In genomic region chr1:226736908-226737818, GRCh38 we compare ENCODE assay signal across 8 cellular contexts. TPM values are rescaled to one million over a fixed set of nuclear protein-coding genes. Genes with fewer than 3 reads are reported as not detected.
A peak's percentile ranks its signal among the peaks of the same experiment; 100 is the strongest.
DNase-seq lines count a peak whose midpoint lies in the region; ATAC-seq, FAIRE-seq and TF ChIP-seq lines count a peak whose summit lies in the region.

No MANE protein-coding gene starts in this region.

- ATAC-seq in A549, result no peak
- peak; percentile 39 for ATAC-seq in GM18498 (IDR thresholded peaks at IDR 0.05; ENCODE audit: unreplicated experiment)
- ATAC-seq in HG03108 (IDR thresholded peaks at IDR 0.05; ENCODE audit: unreplicated experiment), result peak; percentile 33
- peak; percentile 48 for ATAC-seq in T-helper 17 cell

- FAIRE-seq in A549 (lab: Jason Lieb, UNC) (no peak), bronchial epithelial cell (lab: Jason Lieb, UNC) (no peak)

- no peak for TF ChIP-seq POLR2A in A549 (IDR thresholded peaks at IDR 0.05; ENCODE audit: low read length)

- H3K4me3 ChIP-seq in A549, result peak overlapping the region; percentile 58; the same call in 1 of the 3 replicates
- peak overlapping the region; percentile 67 for H3K4me3 ChIP-seq in bronchial epithelial cell (ENCODE audit: low read depth, low read length)
- peak overlapping the region; percentile 77 to 90 (median 87) for H3K4me3 ChIP-seq in skeletal muscle tissue (ENCODE audit: low read length in 3 of 3)

- H3K4me1 ChIP-seq in A549 (0 out of 3 replicates have a peak, but pooled peaks cover 5% of the 10 kb centered on the region), skeletal muscle tissue (ENCODE audit: control insufficient read depth in 3 of 3, insufficient read depth in 3 of 3, low read length in 3 of 3) (peaks cover 34 to 56% (median 43%) of the 10 kb centered on the region in 3 donors)

- no peaks in the 10 kb centered on the region for H3K27me3 Mint-ChIP-seq in T-helper 17 cell

- no peak for TF ChIP-seq EP300 in A549 (IDR thresholded peaks at IDR 0.05)

- CTCF ChIA-PET in A549 (lab: Yijun Ruan, JAX), result interaction anchor here (0.6 to 1.3 kb wide), 2 partner anchors 12 to 102 kb away, joined by 3 read pairs; no protein-coding TSS in a partner anchor

- H3K9me3 ChIP-seq in A549 (no peaks in the 10 kb centered on the region), T-helper 17 cell (ENCODE audit: control insufficient read depth, low read length, poor library complexity, severe bottlenecking) (no peaks in the 10 kb centered on the region), skeletal muscle tissue (ENCODE audit: control insufficient read depth in 3 of 3, low read length in 3 of 3) (no peaks in the 10 kb centered on the region)

- H3K36me3 ChIP-seq in bronchial epithelial cell (ENCODE audit: control insufficient read depth, insufficient read depth, low read length), result no peaks in the 10 kb centered on the region
- peaks cover 2 to 17% (median 12%) of the 10 kb centered on the region in 3 donors for H3K36me3 ChIP-seq in skeletal muscle tissue (ENCODE audit: control insufficient read depth in 3 of 3, insufficient read depth in 3 of 3, low read length in 3 of 3)

- WGBS in A549 (ENCODE audit: missing lambda C conversion rate), result 94% methylated on average over 62 of the region's 89 CpGs

- TF ChIP-seq CTCF in A549 (IDR thresholded peaks at IDR 0.05), result no peak
- TF ChIP-seq CTCF in bronchial epithelial cell (IDR thresholded peaks at IDR 0.05; ENCODE audit: insufficient read depth, low read length, severe bottlenecking), result no peak

- H3K27me3 ChIP-seq in bronchial epithelial cell (ENCODE audit: control insufficient read depth, insufficient read depth, low read length), result no peaks in the 10 kb centered on the region
- H3K27me3 ChIP-seq in skeletal muscle tissue (ENCODE audit: control insufficient read depth in 3 of 3, insufficient read depth in 3 of 3, low read length in 3 of 3), result no peaks in the 10 kb centered on the region

- H3K4me1 Mint-ChIP-seq in T-helper 17 cell, result peaks cover 35% of the 10 kb centered on the region

- peak overlapping the region; percentile 85 to 91 (median 90) for H3K9ac ChIP-seq in skeletal muscle tissue (ENCODE audit: low read depth in 1 of 3, low read length in 3 of 3)

- H3K4me3 Mint-ChIP-seq in T-helper 17 cell, result peak overlapping the region; percentile 96

- POLR2A ChIA-PET in A549 (lab: Yijun Ruan, JAX), result no interaction called here

- H3K27ac ChIP-seq in A549 (peak overlapping the region in 1 of 2 experiments; percentile 91; a peak in 4 of 6 replicates), skeletal muscle tissue (ENCODE audit: low read depth, low read length) (peak overlapping the region; percentile 73)

- peak overlapping the region; percentile 99 for H3K4me2 ChIP-seq in A549

- TF ChIP-seq RAD21 in A549 (conservative IDR thresholded peaks at IDR 0.05 in 1 of 2, IDR thresholded peaks at IDR 0.05 in 1 of 2), result no peak

- peaks cover 11% of the 10 kb centered on the region for H3K36me3 Mint-ChIP-seq in T-helper 17 cell (ENCODE audit: low read depth)

- peak overlapping the region; percentile 97 for H3K27ac Mint-ChIP-seq in T-helper 17 cell

- DNase-seq in A549 (ENCODE audit: low read depth in 1 of 2, low spot score in 1 of 2) (no peak), T-helper 17 cell (peak; percentile 36 to 42 (median 41)), bronchial epithelial cell (ENCODE audit: low read depth) (peak; percentile 18), inferior parietal cortex (ENCODE audit: extremely low spot score) (peak; percentile 61), NCI-H1105 treated with DMSO at 0.1 percent for 48 hours (lab: John Stamatoyannopoulos, UW) (no peak)

TF ChIP-seq in A549, 52 proteins besides CTCF, POLR2A, EP300 and RAD21:
- TF ChIP-seq GATA3 (IDR thresholded peaks at IDR 0.05; ENCODE audit: borderline replicate concordance), result no peak
- TF ChIP-seq TP53 (CRISPR knock-in tag; IDR thresholded peaks at IDR 0.05), result no peak
- no peak for TF ChIP-seq USF2 (IDR thresholded peaks at IDR 0.05)
- no peak for TF ChIP-seq NFE2L2 (conservative IDR thresholded peaks at IDR 0.05; ENCODE audit: low read length)
- no peak for TF ChIP-seq POLR2AphosphoS2 (conservative IDR thresholded peaks at IDR 0.05; ENCODE audit: low read length)
- no peak for TF ChIP-seq BHLHE40 (IDR thresholded peaks at IDR 0.05; ENCODE audit: low read depth, low read length)
- no peak for TF ChIP-seq HOXB13 (CRISPR knock-in tag; IDR thresholded peaks at IDR 0.05; ENCODE audit: low read depth)
- no peak for TF ChIP-seq NPAS2 (CRISPR knock-in tag; IDR thresholded peaks at IDR 0.05; ENCODE audit: borderline replicate concordance)
- TF ChIP-seq SMC3 (IDR thresholded peaks at IDR 0.05), result no peak
- TF ChIP-seq CBX2 (IDR thresholded peaks at IDR 0.05; ENCODE audit: borderline replicate concordance, low read depth), result no peak
- no peak for TF ChIP-seq ZSCAN20 (CRISPR knock-in tag; IDR thresholded peaks at IDR 0.05)
- no peak for TF ChIP-seq JUNB (IDR thresholded peaks at IDR 0.05)
- no peak for TF ChIP-seq HES2 (IDR thresholded peaks at IDR 0.05)
- no peak for TF ChIP-seq CHD4 (IDR thresholded peaks at IDR 0.05; ENCODE audit: borderline replicate concordance)

RNA-seq across cellular contexts. Expression of gene ITPKB, which starts 1.9 kb away (rescaled TPM):
- polyA plus RNA-seq in A549 (2011; rRNA removed) (1.7 and 2.1 TPM in 2 replicates), A549 (2017; fragmentation: RNase III; extraction: RNeasy Plus Mini Kit Qiagen cat#74134 plus additional on column Dnase treatment) (1.8 to 2.8 TPM (median 2.6 TPM) in 3 replicates)
- 0.74 and 1.1 TPM in 2 replicates for polyA plus RNA-seq in A549 (2012; cell fraction: cytosol; rRNA removed)
- 1.7 and 1.9 TPM in 2 replicates for polyA plus RNA-seq in A549 (2012; cell fraction: nucleus; rRNA removed)
- 4.9 and 5.6 TPM in 2 replicates for polyA minus RNA-seq in A549 (2011; rRNA and poly(A)+ RNA removed)
- total RNA-seq in T-helper 17 cell (100 to 1,000 TPM; 128 to 166 TPM), bronchial epithelial cell (1.3 and 1.9 TPM in 2 replicates), skeletal muscle tissue (18.8 TPM)

Comparison
In these comparisons a context has a peak if more than half of its experiments do, and no peak if none do; other contexts are left out.
1. ATAC-seq: peak in GM18498 (single experiment), HG03108 (single experiment) and T-helper 17 cell (single experiment); none in A549 (0 of 2).
2. DNase-seq: peak in T-helper 17 cell (3 of 3), bronchial epithelial cell (single experiment) and inferior parietal cortex (single experiment); none in A549 (0 of 2) and NCI-H1105 treated with DMSO at 0.1 percent for 48 hours (single experiment).
3. Peak in every context shown above with its lines, with median percentiles within 50 percentile points of each other: H3K4me3 ChIP-seq.